Comparison of ENCODE assay signal across 8 cellular contexts in genomic region chr14:52299692-52300278, GRCh38. TPM values are rescaled to one million over a fixed set of nuclear protein-coding genes. Genes with fewer than 3 reads are reported as not detected.
DNase-seq lines count a peak whose midpoint lies in the region; ATAC-seq and TF ChIP-seq lines count a peak whose summit lies in the region.

No MANE protein-coding gene starts in this region.

- H3K36me3 ChIP-seq in sigmoid colon = no peaks in the 10 kb centered on the region

- no peaks in the 10 kb centered on the region for H3K27me3 ChIP-seq in sigmoid colon

- H3K4me3 Mint-ChIP-seq in activated CD8-positive, alpha-beta T cell treated with anti-CD3 and anti-CD28 coated beads for 36 hours = no peak overlapping the region
- H3K4me3 Mint-ChIP-seq in glutamatergic neuron (ENCODE audit: unreplicated experiment) = no peak overlapping the region

- peaks cover 16% of the 10 kb centered on the region for H3K4me1 Mint-ChIP-seq in activated CD8-positive, alpha-beta T cell treated with anti-CD3 and anti-CD28 coated beads for 36 hours (ENCODE audit: low read depth)
- no peaks in the 10 kb centered on the region for H3K4me1 Mint-ChIP-seq in glutamatergic neuron (ENCODE audit: low read depth, unreplicated experiment)

- H3K4me3 ChIP-seq in AG04449 (ENCODE audit: low read depth, low read length) (no peak overlapping the region), sigmoid colon (no peak overlapping the region)

- TF ChIP-seq CTCF in AG04449 (IDR thresholded peaks at IDR 0.05; ENCODE audit: insufficient read depth, low read length, missing control alignments) = peak; percentile 41
- TF ChIP-seq CTCF in GM12872 (IDR thresholded peaks at IDR 0.05; ENCODE audit: insufficient read depth, low read depth, low read length) = peak; percentile 44
- peak; percentile 83 for TF ChIP-seq CTCF in activated CD8-positive, alpha-beta T cell treated with anti-CD3 and anti-CD28 coated beads for 36 hours (IDR thresholded peaks at IDR 0.05)
- peak; percentile 72 for TF ChIP-seq CTCF in glutamatergic neuron (IDR thresholded peaks at IDR 0.05; ENCODE audit: partially characterized antibody, unreplicated experiment)
- TF ChIP-seq CTCF in sigmoid colon (IDR thresholded peaks at IDR 0.05) = peak; percentile 49 to 59 (median 56)

- DNase-seq in AG04449 (ENCODE audit: low read depth, low spot score) (no peak), NCI-H1694 (lab: John Stamatoyannopoulos, UW) (peak; percentile 50), glutamatergic neuron (no peak), sigmoid colon (no peak), ecto neural progenitor cell (ENCODE audit: low spot score) (no peak)
- no peak for DNase-seq in activated CD8-positive, alpha-beta T cell treated with anti-CD3 and anti-CD28 coated beads for 36 hours
- no peak for DNase-seq in stimulated activated CD4-positive, alpha-beta T cell treated with anti-CD3 and anti-CD28 coated beads, Interleukin-4, amount 100 ng/mL, for 24 hours

- no peaks in the 10 kb centered on the region for H3K4me1 ChIP-seq in sigmoid colon

- intact Hi-C loops in activated CD8-positive, alpha-beta T cell treated with anti-CD3 and anti-CD28 coated beads for 36 hours (cut with micrococcal nuclease) = loop anchor here (2.0 kb wide), 1 partner anchor 173 kb away; no protein-coding TSS in a partner anchor
- intact Hi-C loops in sigmoid colon (cut with DNase I) = loop anchor here (2.0 kb wide), 1 partner anchor 173 kb away; no protein-coding TSS in a partner anchor

- CTCF ChIA-PET in AG04449 (lab: Yijun Ruan, JAX) = interaction anchor here (0.6 to 4.7 kb wide), 33 partner anchors 9 to 404 kb away, joined by 3 to 62 read pairs (median 4); partner anchors contain the start of genes PTGER2 and TXNDC16
- CTCF ChIA-PET in activated CD8-positive, alpha-beta T cell treated with anti-CD3 and anti-CD28 coated beads for 36 hours (lab: Charles Lee) = interaction anchor here (0.7 to 4.2 kb wide), 36 partner anchors 9 to 306 kb away, joined by 3 to 26 read pairs (median 4); partner anchors contain the start of gene PTGER2

- ATAC-seq in activated CD8-positive, alpha-beta T cell treated with anti-CD3 and anti-CD28 coated beads for 36 hours = peak; percentile 75

- H3K27ac Mint-ChIP-seq in activated CD8-positive, alpha-beta T cell treated with anti-CD3 and anti-CD28 coated beads for 36 hours = no peak overlapping the region
- no peak overlapping the region for H3K27ac Mint-ChIP-seq in glutamatergic neuron (ENCODE audit: unreplicated experiment)

- H3K9me3 ChIP-seq in sigmoid colon = no peaks in the 10 kb centered on the region

- no peak overlapping the region for H3K27ac ChIP-seq in sigmoid colon

- H3K9me3 Mint-ChIP-seq in activated CD8-positive, alpha-beta T cell treated with anti-CD3 and anti-CD28 coated beads for 36 hours = no peaks in the 10 kb centered on the region
- H3K9me3 Mint-ChIP-seq in glutamatergic neuron (ENCODE audit: unreplicated experiment) = no peaks in the 10 kb centered on the region

- no peaks in the 10 kb centered on the region for H3K27me3 Mint-ChIP-seq in activated CD8-positive, alpha-beta T cell treated with anti-CD3 and anti-CD28 coated beads for 36 hours
- no peaks in the 10 kb centered on the region for H3K27me3 Mint-ChIP-seq in glutamatergic neuron (ENCODE audit: unreplicated experiment)

- TF ChIP-seq POLR2A in sigmoid colon (IDR thresholded peaks at IDR 0.05) = no peak

- TF ChIP-seq EP300 in sigmoid colon (IDR thresholded peaks at IDR 0.05) = no peak

- POLR2A ChIA-PET in AG04449 (lab: Yijun Ruan, JAX) = no interaction called here
- POLR2A ChIA-PET in activated CD8-positive, alpha-beta T cell treated with anti-CD3 and anti-CD28 coated beads for 36 hours (lab: Charles Lee) = interaction anchor here (0.6 to 1.9 kb wide), 3 partner anchors 9 to 734 kb away, joined by 3 to 4 read pairs (median 4); no protein-coding TSS in a partner anchor

- H3K36me3 Mint-ChIP-seq in activated CD8-positive, alpha-beta T cell treated with anti-CD3 and anti-CD28 coated beads for 36 hours (ENCODE audit: low read depth) = no peaks in the 10 kb centered on the region
- H3K36me3 Mint-ChIP-seq in glutamatergic neuron (ENCODE audit: unreplicated experiment) = no peaks in the 10 kb centered on the region

RNA-seq across cellular contexts. Expression of gene PTGER2, which starts 14.3 kb away (rescaled TPM):
- 10 to 100 TPM; 19.5 to 19.9 TPM for total RNA-seq in activated CD8-positive, alpha-beta T cell treated with anti-CD3 and anti-CD28 coated beads for 36 hours
- total RNA-seq in glutamatergic neuron (ENCODE audit: unreplicated experiment) (not detected), sigmoid colon (1 to 10 TPM in 3 of 4 donors, under 1 TPM in 1; 0.55 to 2.5 (median 1.3) TPM)
- polyA plus RNA-seq in sigmoid colon = 1 to 10 TPM; 3.0 to 3.9 (median 3.0) TPM

RNA-seq across cellular contexts. Expression of gene PTGDR, which starts 32.3 kb away (rescaled TPM):
- under 1 TPM; 0.13 to 0.43 TPM for total RNA-seq in activated CD8-positive, alpha-beta T cell treated with anti-CD3 and anti-CD28 coated beads for 36 hours
- total RNA-seq in glutamatergic neuron (ENCODE audit: unreplicated experiment) (not detected), sigmoid colon (under 1 TPM in 3 of 4 donors, not detected in 1; 0.28 to 0.71 (median 0.66) TPM)
- polyA plus RNA-seq in sigmoid colon = 1 to 10 TPM; 1.2 to 8.2 (median 3.0) TPM

Comparison
In these comparisons a context has a peak if more than half of its experiments do, and no peak if none do; other contexts are left out.
1. RNA of gene PTGER2, which starts 14.3 kb away (total RNA-seq): 19.5 to 19.9 TPM in activated CD8-positive, alpha-beta T cell treated with anti-CD3 and anti-CD28 coated beads for 36 hours; 0.55 to 2.5 TPM in sigmoid colon and not detected in glutamatergic neuron (single experiment); every median in the first group is over 4 times any median in the second.
2. Peak in every context shown above with its lines, with median percentiles within 50 percentile points of each other: CTCF ChIP-seq.